ENCODE assay signal across 1 cellular context in genomic region chr12:48980389-48980952, GRCh38.
TF ChIP-seq lines count a peak whose summit lies in the region.

No MANE protein-coding gene starts in this region.

TF ChIP-seq in HepG2, 621 proteins besides CTCF, POLR2A, EP300 and RAD21 (continued from another document):
- TF ChIP-seq MTA1 (CRISPR knock-in tag; IDR thresholded peaks at IDR 0.05; ENCODE audit: borderline replicate concordance) (0 out of 2 replicates have a peak, but pooled peaks have one; percentile 21), HOXD1 (CRISPR knock-in tag; IDR thresholded peaks at IDR 0.05) (0 out of 2 replicates have a peak, but pooled peaks have one; percentile 23), PRDM15 (CRISPR knock-in tag; IDR thresholded peaks at IDR 0.05) (0 out of 2 replicates have a peak, but pooled peaks have one; percentile 34), ZKSCAN1 (IDR thresholded peaks at IDR 0.05; ENCODE audit: low read length) (no peak), MTF2 (CRISPR knock-in tag; IDR thresholded peaks at IDR 0.05; ENCODE audit: borderline replicate concordance) (peak; percentile 14; the same call in 1 of the 2 replicates), ZNF274 (CRISPR knock-in tag; IDR thresholded peaks at IDR 0.05) (0 out of 2 replicates have a peak, but pooled peaks have one; percentile 46), ZNF605 (CRISPR knock-in tag; IDR thresholded peaks at IDR 0.05) (peak; percentile 70; the same call in 1 of the 2 replicates), PRDM10 (CRISPR knock-in tag; IDR thresholded peaks at IDR 0.05; ENCODE audit: low read depth) (no peak), PHF8 (CRISPR knock-in tag; IDR thresholded peaks at IDR 0.05) (no peak), TFDP1 (CRISPR knock-in tag; IDR thresholded peaks at IDR 0.05; ENCODE audit: borderline replicate concordance) (peak; percentile 37; the same call in 1 of the 2 replicates), ZNF574 (CRISPR knock-in tag; IDR thresholded peaks at IDR 0.05) (no peak), ZNF740 (CRISPR knock-in tag; IDR thresholded peaks at IDR 0.05) (no peak), ZNF256 (CRISPR knock-in tag; conservative IDR thresholded peaks at IDR 0.05) (no peak), ZNF800 (CRISPR knock-in tag; IDR thresholded peaks at IDR 0.05) (peak; percentile 91), HINFP (CRISPR knock-in tag; IDR thresholded peaks at IDR 0.05; ENCODE audit: low read depth) (no peak), KLF12 (CRISPR knock-in tag; IDR thresholded peaks at IDR 0.05; ENCODE audit: borderline replicate concordance) (0 out of 2 replicates have a peak, but pooled peaks have one; percentile 43), PAX8 (CRISPR knock-in tag; IDR thresholded peaks at IDR 0.05; ENCODE audit: borderline replicate concordance) (peak; percentile 63; the same call in 1 of the 2 replicates), ZSCAN21 (CRISPR knock-in tag; IDR thresholded peaks at IDR 0.05; ENCODE audit: borderline replicate concordance) (0 out of 2 replicates have a peak, but pooled peaks have one; percentile 16), HMGXB4 (CRISPR knock-in tag; IDR thresholded peaks at IDR 0.05; ENCODE audit: borderline replicate concordance in 1 of 2, low read depth in 1 of 2) (peak; percentile 38 to 41; a peak in 3 of 4 replicates), ZNF101 (CRISPR knock-in tag; IDR thresholded peaks at IDR 0.05; ENCODE audit: borderline replicate concordance, low read depth) (0 out of 2 replicates have a peak, but pooled peaks have one; percentile 50), YY1 (IDR thresholded peaks at IDR 0.05; ENCODE audit: insufficient read depth, insufficient replicate concordance, low read depth, low read length) (no peak)
